17 cellular contexts compared by ENCODE assay signal in the genomic region with DNA sequence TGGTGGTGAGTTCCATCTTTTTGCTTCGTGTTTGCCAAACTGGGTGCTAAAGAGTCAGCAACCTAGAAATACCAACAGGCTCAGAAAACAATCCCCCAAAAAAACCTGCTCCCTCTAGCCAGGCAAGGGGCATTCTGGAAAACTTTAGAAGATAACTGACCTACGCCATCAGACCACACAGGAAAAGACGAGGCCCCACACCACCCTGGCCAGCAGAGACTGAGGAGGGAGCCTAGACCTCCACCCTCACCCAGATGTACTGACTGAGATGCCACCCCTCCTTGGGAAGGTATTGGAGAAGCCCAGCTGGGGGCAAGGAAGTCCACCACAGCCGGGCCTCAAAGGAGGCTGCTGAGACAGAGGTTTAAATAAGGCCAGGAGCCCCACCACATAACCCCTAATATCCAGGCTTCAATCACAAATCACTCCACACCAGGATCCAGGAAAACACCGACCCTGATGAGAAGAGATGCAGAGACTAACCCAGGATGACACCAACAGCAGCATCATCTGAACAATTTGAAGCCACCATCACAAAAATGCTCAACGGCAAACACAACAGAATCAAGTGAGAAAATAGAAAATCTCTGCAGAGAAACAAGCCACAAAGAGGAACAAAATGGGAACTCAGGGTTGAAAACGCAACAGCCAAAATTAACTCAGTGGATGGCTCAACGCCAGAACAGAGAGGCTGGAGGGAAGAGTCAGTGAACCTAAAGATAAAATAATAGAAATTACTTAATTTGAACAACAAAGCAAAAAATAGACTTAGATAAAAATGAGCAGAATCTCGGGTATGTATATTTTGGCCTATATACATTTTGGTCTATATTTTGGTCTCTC.
"Had no signal": no experiment of that assay in that cellular context is flagged by ENCODE, and none has a peak within 500 bp of the region (broad histone marks: within the 10 kb centered on the region; RNA-seq: fewer than 3 reads in every experiment).

No MANE protein-coding gene starts in this region.

- DNase-seq: activated CD4-positive, alpha-beta memory T cell treated with anti-CD3 and anti-CD28 coated beads, Interleukin-2, amount 10 ng/mL, durations not matched to agents 7 days and 5 days; activated CD4-positive, alpha-beta T cell treated with anti-CD3 and anti-CD28 coated beads for 36 hours; activated CD8-positive, alpha-beta memory T cell treated with anti-CD3 and anti-CD28 coated beads, Interleukin-2, amount 10 ng/mL, durations not matched to agents 7 days and 5 days; activated naive CD4-positive, alpha-beta T cell; activated naive CD8-positive, alpha-beta T cell treated with anti-CD3 and anti-CD28 coated beads for 36 hours; body of pancreas; dorsolateral prefrontal cortex; foreskin keratinocyte; left lung; mammary epithelial cell; occipital lobe; right cardiac atrium; stimulated activated CD4-positive, alpha-beta T cell treated with anti-CD3 and anti-CD28 coated beads, Interleukin-2, amount 100 ng/mL, for 24 hours had no signal

- H3K9me3 Mint-ChIP-seq: activated CD4-positive, alpha-beta memory T cell treated with anti-CD3 and anti-CD28 coated beads, Interleukin-2, amount 10 ng/mL, durations not matched to agents 7 days and 5 days; activated naive CD8-positive, alpha-beta T cell treated with anti-CD3 and anti-CD28 coated beads for 36 hours; type B pancreatic cell had no signal

- H3K27me3 ChIP-seq: dorsolateral prefrontal cortex had no signal

- H3K9me3 ChIP-seq: body of pancreas, left lung, prostate gland had no signal

- H3K27ac Mint-ChIP-seq: activated CD4-positive, alpha-beta memory T cell treated with anti-CD3 and anti-CD28 coated beads, Interleukin-2, amount 10 ng/mL, durations not matched to agents 7 days and 5 days; activated CD4-positive, alpha-beta T cell treated with anti-CD3 and anti-CD28 coated beads for 36 hours; activated CD8-positive, alpha-beta memory T cell treated with anti-CD3 and anti-CD28 coated beads, Interleukin-2, amount 10 ng/mL, durations not matched to agents 7 days and 5 days; activated naive CD8-positive, alpha-beta T cell treated with anti-CD3 and anti-CD28 coated beads for 36 hours; stimulated activated naive CD8-positive, alpha-beta T cell treated with anti-CD3 and anti-CD28 coated beads, Interleukin-15, Interleukin-2, amounts not matched to agents 100 ng/mL and 50 ng/mL, for 24 hours; type B pancreatic cell had no signal

- H3K36me3 ChIP-seq: left lung, prostate gland had no signal

- H3K27ac ChIP-seq: body of pancreas, dorsolateral prefrontal cortex, epithelial cell of prostate, foreskin keratinocyte, left lung, prostate gland had no signal

- H3K4me3 Mint-ChIP-seq: activated CD4-positive, alpha-beta memory T cell treated with anti-CD3 and anti-CD28 coated beads, Interleukin-2, amount 10 ng/mL, durations not matched to agents 7 days and 5 days; activated CD4-positive, alpha-beta T cell treated with anti-CD3 and anti-CD28 coated beads for 36 hours; activated CD8-positive, alpha-beta memory T cell treated with anti-CD3 and anti-CD28 coated beads, Interleukin-2, amount 10 ng/mL, durations not matched to agents 7 days and 5 days; activated naive CD8-positive, alpha-beta T cell treated with anti-CD3 and anti-CD28 coated beads for 36 hours; stimulated activated naive CD8-positive, alpha-beta T cell treated with anti-CD3 and anti-CD28 coated beads, Interleukin-15, Interleukin-2, amounts not matched to agents 100 ng/mL and 50 ng/mL, for 24 hours; type B pancreatic cell had no signal

- H3K4me1 Mint-ChIP-seq: activated CD4-positive, alpha-beta memory T cell treated with anti-CD3 and anti-CD28 coated beads, Interleukin-2, amount 10 ng/mL, durations not matched to agents 7 days and 5 days; activated CD4-positive, alpha-beta T cell treated with anti-CD3 and anti-CD28 coated beads for 36 hours; activated CD8-positive, alpha-beta memory T cell treated with anti-CD3 and anti-CD28 coated beads, Interleukin-2, amount 10 ng/mL, durations not matched to agents 7 days and 5 days; activated naive CD8-positive, alpha-beta T cell treated with anti-CD3 and anti-CD28 coated beads for 36 hours had no signal

- H3K4me3 ChIP-seq: body of pancreas, dorsolateral prefrontal cortex, left lung, prostate gland had no signal

- H3K36me3 Mint-ChIP-seq: activated CD8-positive, alpha-beta memory T cell treated with anti-CD3 and anti-CD28 coated beads, Interleukin-2, amount 10 ng/mL, durations not matched to agents 7 days and 5 days; activated naive CD8-positive, alpha-beta T cell treated with anti-CD3 and anti-CD28 coated beads for 36 hours; type B pancreatic cell had no signal

- ATAC-seq: activated CD4-positive, alpha-beta T cell treated with anti-CD3 and anti-CD28 coated beads for 36 hours; activated CD8-positive, alpha-beta memory T cell treated with anti-CD3 and anti-CD28 coated beads, Interleukin-2, amount 10 ng/mL, durations not matched to agents 7 days and 5 days; body of pancreas; foreskin keratinocyte; left lung; right cardiac atrium had no signal

- H3K4me1 ChIP-seq: body of pancreas, foreskin keratinocyte, left lung, prostate gland had no signal
